In genomic region chr2:143426296-143426695, GRCh38 we compare ENCODE assay signal across 13 cellular contexts.
DNase-seq lines count a peak whose midpoint lies in the region; ATAC-seq, FAIRE-seq and TF ChIP-seq lines count a peak whose summit lies in the region.
"Had no signal": no experiment of that assay in that cellular context is flagged by ENCODE, and none has a peak within 500 bp of the region (broad histone marks: within the 10 kb centered on the region; RNA-seq: fewer than 3 reads in every experiment).

No MANE protein-coding gene starts in this region.

- POLR2A ChIA-PET in naive thymus-derived CD4-positive, alpha-beta T cell (lab: Charles Lee) = no interaction called here

- H3K36me3 Mint-ChIP-seq in naive thymus-derived CD4-positive, alpha-beta T cell = peaks cover 0 to 27% (median 12%) of the 10 kb centered on the region in 5 donors

- H3K9me3 ChIP-seq in naive thymus-derived CD4-positive, alpha-beta T cell (ENCODE audit: control insufficient read depth in 2 of 3, low read length in 3 of 3) = no peaks in the 10 kb centered on the region
- H3K9me3 ChIP-seq in right cardiac atrium (ENCODE audit: control insufficient read depth, low read length) (no peaks in the 10 kb centered on the region), prostate gland (no peaks in the 10 kb centered on the region)
- H3K9me3 ChIP-seq: esophagus squamous epithelium had no signal

- peak; percentile 20 for ATAC-seq in naive thymus-derived CD4-positive, alpha-beta T cell
- ATAC-seq in right cardiac atrium = no peak

- H3K27me3 Mint-ChIP-seq in naive thymus-derived CD4-positive, alpha-beta T cell = no peaks in the 10 kb centered on the region

- no peaks in the 10 kb centered on the region for H3K36me3 ChIP-seq in naive thymus-derived CD4-positive, alpha-beta T cell (ENCODE audit: control insufficient read depth in 2 of 3, insufficient read depth in 3 of 3, low read length in 3 of 3)
- H3K36me3 ChIP-seq in prostate gland = no peaks in the 10 kb centered on the region
- H3K36me3 ChIP-seq: esophagus squamous epithelium had no signal

- H3K9me3 Mint-ChIP-seq in naive thymus-derived CD4-positive, alpha-beta T cell = peaks cover 0 to 9% (median 0%) of the 10 kb centered on the region in 11 donors

- peak; percentile 92 for FAIRE-seq in RCC 7860 (lab: Jason Lieb, UNC)

- H3K27me3 ChIP-seq in naive thymus-derived CD4-positive, alpha-beta T cell (ENCODE audit: control insufficient read depth in 2 of 2, insufficient read depth in 2 of 2, low read length in 2 of 2) = no peaks in the 10 kb centered on the region
- H3K27me3 ChIP-seq in right cardiac atrium (ENCODE audit: control insufficient read depth, insufficient read depth) = no peaks in the 10 kb centered on the region
- H3K27me3 ChIP-seq in prostate gland (replicated peaks; ENCODE audit: insufficient read depth) = no peaks in the 10 kb centered on the region
- H3K27me3 ChIP-seq: esophagus squamous epithelium had no signal

- H3K4me1 Mint-ChIP-seq in naive thymus-derived CD4-positive, alpha-beta T cell = peaks cover 20 to 92% (median 82%) of the 10 kb centered on the region in 7 donors

- H3K4me3 Mint-ChIP-seq in naive thymus-derived CD4-positive, alpha-beta T cell = no peak overlapping the region

- no peak for TF ChIP-seq POLR2A in prostate gland (IDR thresholded peaks at IDR 0.05)

- intact Hi-C loops in naive thymus-derived CD4-positive, alpha-beta T cell (cut with micrococcal nuclease) = no loop called here
- intact Hi-C loops in right cardiac atrium (cut with DNase I) (no loop called here), prostate gland (cut with DNase I) (no loop called here)

- no peak overlapping the region for H3K27ac ChIP-seq in naive thymus-derived CD4-positive, alpha-beta T cell (ENCODE audit: low read depth, low read length)
- no peak overlapping the region for H3K27ac ChIP-seq in right cardiac atrium (ENCODE audit: low read length)
- no peak overlapping the region for H3K27ac ChIP-seq in prostate gland
- H3K27ac ChIP-seq: esophagus squamous epithelium had no signal

- 93% methylated on average over 4 of the region's 4 CpGs for WGBS in right cardiac atrium
- 90% methylated on average over 4 of the region's 4 CpGs for WGBS in prostate gland

- DNase-seq in Daoy (ENCODE audit: low read depth) (peak; percentile 49), RCC 7860 (ENCODE audit: low spot score) (peak; percentile 85), choroid plexus epithelial cell (ENCODE audit: low read depth) (peak; percentile 91), right cardiac atrium (no peak), NCI-H1436 (lab: John Stamatoyannopoulos, UW) (no peak), prostate gland (ENCODE audit: low spot score) (no peak)
- DNase-seq in naive thymus-derived CD4-positive, alpha-beta T cell = no peak
- no peak for DNase-seq in stimulated activated naive CD4-positive, alpha-beta T cell (lab: John Stamatoyannopoulos, UW)
- DNase-seq: esophagus squamous epithelium, islet precursor cell, NCI-H2029 treated with DMSO at 0.1 percent for 48 hours, NCI-H82, SHP77 had no signal

- TF ChIP-seq CTCF in choroid plexus epithelial cell (conservative IDR thresholded peaks at IDR 0.05; ENCODE audit: low read depth, low read length) (no peak), prostate gland (IDR thresholded peaks at IDR 0.05) (no peak)

- no peak overlapping the region for H3K4me3 ChIP-seq in choroid plexus epithelial cell (ENCODE audit: low read depth, low read length)
- H3K4me3 ChIP-seq in naive thymus-derived CD4-positive, alpha-beta T cell (ENCODE audit: low read length) = no peak overlapping the region
- no peak overlapping the region for H3K4me3 ChIP-seq in right cardiac atrium (ENCODE audit: low read length)
- no peak overlapping the region for H3K4me3 ChIP-seq in prostate gland
- H3K4me3 ChIP-seq: esophagus squamous epithelium had no signal

- peak overlapping the region in 1 of 9 donors; percentile 2 for H3K27ac Mint-ChIP-seq in naive thymus-derived CD4-positive, alpha-beta T cell

- peaks cover 0 to 15% of the 10 kb centered on the region in 2 donors for H3K4me1 ChIP-seq in naive thymus-derived CD4-positive, alpha-beta T cell (ENCODE audit: control insufficient read depth in 2 of 2, insufficient read depth in 2 of 2, low read length in 2 of 2)
- H3K4me1 ChIP-seq in right cardiac atrium (ENCODE audit: control insufficient read depth, insufficient read depth, low read length) (no peaks in the 10 kb centered on the region), prostate gland (replicated peaks) (no peaks in the 10 kb centered on the region)

- CTCF ChIA-PET in naive thymus-derived CD4-positive, alpha-beta T cell (lab: Charles Lee) = no interaction called here

Comparison
In these comparisons a context has a peak if more than half of its experiments do, and no peak if none do; other contexts are left out.
1. DNase-seq: peak in Daoy (single experiment), RCC 7860 (single experiment) and choroid plexus epithelial cell (single experiment); none in naive thymus-derived CD4-positive, alpha-beta T cell (0 of 9), right cardiac atrium (0 of 3), NCI-H1436 (single experiment), stimulated activated naive CD4-positive, alpha-beta T cell (0 of 6) and prostate gland (single experiment).